ENCODE assay signal across 9 cellular contexts in genomic region chr11:4606231-4607015, GRCh38. TPM values are rescaled to one million over a fixed set of nuclear protein-coding genes. Genes with fewer than 3 reads are reported as not detected.
DNase-seq lines count a peak whose midpoint lies in the region; ATAC-seq and TF ChIP-seq lines count a peak whose summit lies in the region.
"Had no signal": no experiment of that assay in that cellular context is flagged by ENCODE, and none has a peak within 500 bp of the region (broad histone marks: within the 10 kb centered on the region; RNA-seq: fewer than 3 reads in every experiment).

No MANE protein-coding gene starts in this region.

- POLR2A ChIA-PET in HEK293 (lab: Yijun Ruan, JAX): no interaction called here

- ATAC-seq in mucosa of descending colon: peak; percentile 60
- no peak for ATAC-seq in omental fat pad (ENCODE audit: low FRiP score)
- ATAC-seq in GM21786 (IDR thresholded peaks at IDR 0.05; ENCODE audit: unreplicated experiment): no peak

- no peak overlapping the region; the same call in 1 of the 2 replicates for H3K27ac ChIP-seq in HEK293 (ENCODE audit: extremely low read depth, low read depth, low read length)

- DNase-seq in AG10803 (ENCODE audit: low read depth): peak; percentile 39
- peak; percentile 17 for DNase-seq in astrocyte of the hippocampus (ENCODE audit: low read depth, low spot score)
- DNase-seq in mucosa of descending colon: peak in 1 of 3 donors; percentile 42
- DNase-seq in omental fat pad (ENCODE audit: low spot score): no peak
- DNase-seq in SKM-1 treated with dmso at 0.1 percent for 144 hours (lab: John Stamatoyannopoulos, UW; ENCODE audit: unreplicated experiment): no peak
- DNase-seq in amygdala (lab: John Stamatoyannopoulos, UW): no peak

- no peak for TF ChIP-seq CTCF in AG10803 (conservative IDR thresholded peaks at IDR 0.05; ENCODE audit: low read length)
- no peak for TF ChIP-seq CTCF in HEK293 (tag by site-specific recombination; IDR thresholded peaks at IDR 0.05)
- no peak for TF ChIP-seq CTCF in mucosa of descending colon (IDR thresholded peaks at IDR 0.05)
- no peak for TF ChIP-seq CTCF in omental fat pad (IDR thresholded peaks at IDR 0.05)

- H3K36me3 ChIP-seq in HEK293 (ENCODE audit: control insufficient read depth in 2 of 2, insufficient read depth in 1 of 2, low read length in 2 of 2) (peaks cover 0 to 42% of the 10 kb centered on the region in 2 experiments; a peak in 1 of 3 replicates), mucosa of descending colon (ENCODE audit: low read depth) (no peaks in the 10 kb centered on the region)

- CTCF ChIA-PET in HEK293 (lab: Yijun Ruan, JAX): interaction anchor here (0.6 to 4.0 kb wide), 6 partner anchors 14 to 424 kb away, joined by 4 to 12 read pairs (median 4); no protein-coding TSS in a partner anchor

- intact Hi-C loops in mucosa of descending colon (cut with DNase I, micrococcal nuclease): no loop called here

- no peaks in the 10 kb centered on the region for H3K9me3 ChIP-seq in HEK293 (ENCODE audit: control insufficient read depth, insufficient read depth, low read depth, low read length)
- no peaks in the 10 kb centered on the region for H3K9me3 ChIP-seq in mucosa of descending colon

- H3K4me1 ChIP-seq in HEK293 (ENCODE audit: control insufficient read depth, insufficient read depth, low read length): 0 out of 2 replicates have a peak, but pooled peaks cover 3% of the 10 kb centered on the region
- no peaks in the 10 kb centered on the region for H3K4me1 ChIP-seq in mucosa of descending colon (ENCODE audit: low read depth)

- peak overlapping the region; percentile 82; the same call in 1 of the 2 replicates for H3K4me3 ChIP-seq in AG10803 (ENCODE audit: low read length)
- no peak overlapping the region for H3K4me3 ChIP-seq in HEK293 (ENCODE audit: low read depth, low read length)
- no peak overlapping the region for H3K4me3 ChIP-seq in mucosa of descending colon

TF ChIP-seq in HEK293, 187 proteins besides CTCF, POLR2A, EP300 and RAD21:
- TF ChIP-seq PRDM6 (tag by site-specific recombination; IDR thresholded peaks at IDR 0.05) (peak; percentile 65), SCRT1 (tag by site-specific recombination; IDR thresholded peaks at IDR 0.05; ENCODE audit: borderline replicate concordance) (no peak), ZNF549 (tag by site-specific recombination; IDR thresholded peaks at IDR 0.05) (0 out of 2 replicates have a peak, but pooled peaks have one; percentile 18), OSR2 (tag by site-specific recombination; IDR thresholded peaks at IDR 0.05) (0 out of 2 replicates have a peak, but pooled peaks have one; percentile 10)

RNA-seq across cellular contexts. Expression of gene TRIM68, which starts 1.6 kb away (rescaled TPM):
- total RNA-seq in mucosa of descending colon: 10 to 100 TPM; 17.6 to 21.7 (median 19.4) TPM
- 10 to 100 TPM in 2 of 4 donors, 1 to 10 TPM in 2; 7.0 to 18.0 (median 10.6) TPM for total RNA-seq in omental fat pad

RNA-seq across cellular contexts. Expression of gene OR52I1, which starts 12.6 kb away (rescaled TPM):
- total RNA-seq in mucosa of descending colon (not detected), omental fat pad (not detected)
- total RNA-seq: lower leg skin had no signal

RNA-seq across cellular contexts. Expression of gene OR52I2, which starts 24.9 kb away (rescaled TPM):
- total RNA-seq in mucosa of descending colon (not detected), omental fat pad (not detected)
- total RNA-seq: lower leg skin had no signal

RNA-seq across cellular contexts. Expression of gene OR51D1, which starts 30.9 kb away (rescaled TPM):
- total RNA-seq in mucosa of descending colon (not detected), omental fat pad (not detected)
- total RNA-seq: lower leg skin had no signal

RNA-seq across cellular contexts. Expression of gene OR51E1, which starts 37.4 kb away (rescaled TPM):
- total RNA-seq in mucosa of descending colon (under 1 TPM; 0.32 to 0.95 (median 0.67) TPM), omental fat pad (1 to 10 TPM in 3 of 4 donors, under 1 TPM in 1; 0.60 to 8.7 (median 2.0) TPM)

Comparison
In these comparisons a context has a peak if more than half of its experiments do, and no peak if none do; other contexts are left out.
1. DNase-seq: peak in AG10803 (single experiment) and astrocyte of the hippocampus (single experiment); none in omental fat pad (single experiment), SKM-1 treated with dmso at 0.1 percent for 144 hours (single experiment) and amygdala (0 of 56).